ENCODE assay signal across 28 cellular contexts in the genomic region with DNA sequence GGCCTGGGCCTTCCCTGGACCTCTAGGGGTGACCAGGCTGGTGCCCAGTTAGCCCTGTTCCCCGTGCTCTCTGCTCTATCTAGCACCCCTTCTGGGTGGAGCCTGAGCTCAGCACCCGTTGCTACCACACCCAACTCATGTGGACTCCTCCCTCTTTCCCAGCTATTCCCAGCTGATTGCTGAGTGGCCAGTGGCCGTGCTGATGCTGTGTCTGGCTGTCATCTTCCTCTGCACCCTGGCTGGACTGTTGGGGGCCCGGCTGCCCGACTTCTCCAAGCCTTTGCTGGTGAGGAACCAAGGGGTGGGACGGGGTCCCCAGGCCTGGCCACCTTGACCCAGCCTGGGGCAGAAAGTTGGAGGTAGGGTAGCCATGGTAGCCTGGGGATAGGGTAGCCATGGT. TPM values are rescaled to one million over a fixed set of nuclear protein-coding genes. Genes with fewer than 3 reads are reported as not detected.
"Had no signal": no experiment of that assay in that cellular context is flagged by ENCODE, and none has a peak within 500 bp of the region (broad histone marks: within the 10 kb centered on the region; RNA-seq: fewer than 3 reads in every experiment).

No MANE protein-coding gene starts in this region.

- H3K27ac ChIP-seq: gastrocnemius medialis, hepatocyte, left lung, neural progenitor cell, prostate gland, sigmoid colon, thoracic aorta, tibial nerve, upper lobe of left lung, vagina had no signal

- H3K9me3 Mint-ChIP-seq: effector memory CD8-positive, alpha-beta T cell; mesothelial cell of epicardium; nephron; neural progenitor cell; stimulated activated naive B cell treated with anti-CD40 and anti-IgM and Interleukin-4, amounts not matched to agents 10 μg/mL and 1 μg/mL and 100 μg/mL, for 72 hours; stimulated activated naive CD8-positive, alpha-beta T cell treated with anti-CD3 and anti-CD28 coated beads, Interleukin-15, Interleukin-2, amounts not matched to agents 100 ng/mL and 50 ng/mL, for 24 hours had no signal

- ATAC-seq: effector memory CD8-positive, alpha-beta T cell; esophagus mucosa; gastrocnemius medialis; heart left ventricle; left lung; naive thymus-derived CD4-positive, alpha-beta T cell; right cardiac atrium; stimulated activated naive B cell treated with anti-CD40 and anti-IgM and Interleukin-4, amounts not matched to agents 10 μg/mL and 1 μg/mL and 100 μg/mL, for 72 hours had no signal

- H3K4me2 ChIP-seq: hepatocyte, neural progenitor cell had no signal

- H3K36me3 Mint-ChIP-seq: mesothelial cell of epicardium, neural progenitor cell had no signal

- H3K4me3 Mint-ChIP-seq: effector memory CD8-positive, alpha-beta T cell; mesothelial cell of epicardium; nephron; neural progenitor cell; stimulated activated naive B cell treated with anti-CD40 and anti-IgM and Interleukin-4, amounts not matched to agents 10 μg/mL and 1 μg/mL and 100 μg/mL, for 72 hours; stimulated activated naive CD8-positive, alpha-beta T cell treated with anti-CD3 and anti-CD28 coated beads, Interleukin-15, Interleukin-2, amounts not matched to agents 100 ng/mL and 50 ng/mL, for 24 hours had no signal

- H3K79me2 ChIP-seq: hepatocyte had no signal

- H3K4me1 ChIP-seq: neural progenitor cell had no signal

- H3K27me3 Mint-ChIP-seq: effector memory CD8-positive, alpha-beta T cell; stimulated activated naive B cell treated with anti-CD40 and anti-IgM and Interleukin-4, amounts not matched to agents 10 μg/mL and 1 μg/mL and 100 μg/mL, for 72 hours; stimulated activated naive CD8-positive, alpha-beta T cell treated with anti-CD3 and anti-CD28 coated beads, Interleukin-15, Interleukin-2, amounts not matched to agents 100 ng/mL and 50 ng/mL, for 24 hours had no signal

- H3K27me3 ChIP-seq: gastrocnemius medialis, heart left ventricle, left lung, sigmoid colon, tibial nerve, upper lobe of left lung, vagina had no signal

- H3K9ac ChIP-seq: neural progenitor cell had no signal

- DNase-seq: cortex of kidney; effector memory CD8-positive, alpha-beta T cell; foreskin fibroblast; gastrocnemius medialis; heart left ventricle; left lung; mesenchymal stem cell; naive thymus-derived CD4-positive, alpha-beta T cell; right cardiac atrium; sigmoid colon; stimulated activated CD4-positive, alpha-beta T cell treated with anti-CD3 and anti-CD28 coated beads, Interleukin-4, amount 100 ng/mL, for 4 hours; stimulated activated naive B cell treated with anti-CD40 and anti-IgM and Interleukin-4, amounts not matched to agents 10 μg/mL and 1 μg/mL and 100 μg/mL, for 72 hours had no signal

- H2AFZ ChIP-seq: hepatocyte, neural progenitor cell had no signal

- H3K27ac Mint-ChIP-seq: effector memory CD8-positive, alpha-beta T cell; mesothelial cell of epicardium; naive thymus-derived CD4-positive, alpha-beta T cell; nephron; neural progenitor cell; stimulated activated naive B cell treated with anti-CD40 and anti-IgM and Interleukin-4, amounts not matched to agents 10 μg/mL and 1 μg/mL and 100 μg/mL, for 72 hours; stimulated activated naive CD8-positive, alpha-beta T cell treated with anti-CD3 and anti-CD28 coated beads, Interleukin-15, Interleukin-2, amounts not matched to agents 100 ng/mL and 50 ng/mL, for 24 hours had no signal

- H3K36me3 ChIP-seq: gastrocnemius medialis, heart left ventricle, left lung, neural progenitor cell, prostate gland, sigmoid colon, thoracic aorta, tibial nerve, upper lobe of left lung, vagina had no signal

- H3K4me3 ChIP-seq: gastrocnemius medialis, heart left ventricle, hepatocyte, left lung, neural progenitor cell, prostate gland, sigmoid colon, thoracic aorta, tibial nerve, upper lobe of left lung, vagina had no signal

- H3K9me3 ChIP-seq: gastrocnemius medialis, heart left ventricle, left lung, prostate gland, sigmoid colon, thoracic aorta, tibial nerve, upper lobe of left lung, vagina had no signal

- FAIRE-seq: kidney had no signal

RNA-seq across cellular contexts. Expression of a gene that starts 6.2 kb away (rescaled TPM):
- polyA plus RNA-seq: naive thymus-derived CD4-positive, alpha-beta T cell had no signal

RNA-seq across cellular contexts. Expression of a gene that starts 13.4 kb away (rescaled TPM):
- total RNA-seq: dermis microvascular lymphatic vessel endothelial cell; esophagus mucosa; heart left ventricle; kidney; left lung; lung microvascular endothelial cell; mesothelial cell of epicardium; naive thymus-derived CD4-positive, alpha-beta T cell; osteocyte; prostate gland; right cardiac atrium; skeletal muscle tissue; thoracic aorta; tibial nerve had no signal
- polyA plus RNA-seq: naive thymus-derived CD4-positive, alpha-beta T cell; right cardiac atrium had no signal
